ENCODE assay signal across 8 cellular contexts in the genomic region with DNA sequence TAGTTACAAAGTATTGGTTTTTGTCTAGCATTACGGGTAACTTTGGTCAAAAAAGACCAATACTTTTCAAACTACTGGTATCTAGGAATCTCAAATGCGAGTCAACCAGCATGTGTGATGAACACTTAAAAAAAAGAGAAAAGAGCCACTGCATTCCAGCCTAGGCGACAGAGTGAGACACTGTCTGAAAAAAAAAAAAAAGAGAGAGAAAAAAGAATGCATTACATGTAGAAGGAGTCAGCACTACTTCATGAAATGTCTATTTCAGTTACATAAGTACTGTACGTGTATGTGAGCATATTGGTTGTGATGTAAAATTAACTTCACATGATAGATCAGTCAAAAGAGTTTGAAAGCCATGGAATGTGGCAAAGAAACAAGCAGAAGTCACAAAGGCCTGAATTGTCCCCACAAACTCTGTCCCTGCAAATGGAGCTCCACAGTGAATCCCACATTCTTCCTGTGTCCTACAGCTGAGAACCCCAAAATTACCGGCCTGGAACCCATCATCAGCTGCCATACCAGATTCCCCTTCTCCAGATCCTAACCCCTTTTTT. TPM values are rescaled to one million over a fixed set of nuclear protein-coding genes. Genes with fewer than 3 reads are reported as not detected.
DNase-seq lines count a peak whose midpoint lies in the region; ATAC-seq, FAIRE-seq and TF ChIP-seq lines count a peak whose summit lies in the region.

No MANE protein-coding gene starts in this region.

- H2BK15ac ChIP-seq in H9 (ENCODE audit: low read depth, low read length): no peak overlapping the region

- CTCF ChIA-PET in A549 (lab: Yijun Ruan, JAX): interaction anchor here (1.3 to 2.2 kb wide), 2 partner anchors 38 to 86 kb away, joined by 3 to 21 read pairs; partner anchors contain the start of gene SSBP1
- CTCF ChIA-PET in mammary epithelial cell (lab: Charles Lee; ENCODE audit: low non-redundant PET): no interaction called here

- H3K23ac ChIP-seq in H9 (ENCODE audit: insufficient read length, low read depth, low read length): no peak overlapping the region

- no peak for TF ChIP-seq EP300 in A549 (IDR thresholded peaks at IDR 0.05)

- no peak overlapping the region for H2BK20ac ChIP-seq in H9 (ENCODE audit: low read depth, low read length, poor library complexity, severe bottlenecking)

- DNase-seq in A549 (ENCODE audit: low read depth in 1 of 2, low spot score in 1 of 2): no peak
- DNase-seq in H9: no peak
- DNase-seq in mammary epithelial cell: no peak
- DNase-seq in midbrain (lab: John Stamatoyannopoulos, UW): peak; percentile 21
- no peak for DNase-seq in NCI-H2029 treated with DMSO at 0.1 percent for 48 hours (lab: John Stamatoyannopoulos, UW)
- no peak for DNase-seq in RCC 7860 (ENCODE audit: low spot score)
- no peak for DNase-seq in NCI-H1436 treated with DMSO at 0.1 percent for 48 hours (lab: John Stamatoyannopoulos, UW)

- H3K27me3 Mint-ChIP-seq in H9 (ENCODE audit: low read depth): peaks cover 23% of the 10 kb centered on the region

- POLR2A ChIA-PET in A549 (lab: Yijun Ruan, JAX): no interaction called here

- no TSS peak for BruUV-seq in mammary epithelial cell (replicated peaks; lab: Mats Ljungman, UMichigan)

- ATAC-seq in A549 (no peak), GM18873 (IDR thresholded peaks at IDR 0.05; ENCODE audit: low FRiP score, unreplicated experiment) (no peak)

- peak overlapping the region; percentile 88 for H3K4me2 ChIP-seq in A549
- H3K4me2 ChIP-seq in H9 (ENCODE audit: insufficient read depth, insufficient read length, low read length): peak overlapping the region; percentile 89
- H3K4me2 ChIP-seq in mammary epithelial cell (ENCODE audit: insufficient read depth, low read depth, low read length): peak overlapping the region; percentile 78

- H2AFZ ChIP-seq in H9 (ENCODE audit: low read length) (no peak overlapping the region), mammary epithelial cell (ENCODE audit: low read depth, low read length) (peak overlapping the region; percentile 65)

- WGBS in A549 (ENCODE audit: missing lambda C conversion rate): 82% methylated on average over 5 of the region's 5 CpGs
- WGBS in H9 (ENCODE audit: extremely low coverage, insufficient read length, low lambda C conversion rate): no CpG with 5 or more reads among the region's 5 CpGs
- WGBS in mammary epithelial cell (ENCODE audit: low coverage, missing lambda C conversion rate): 60% methylated on average over 4 of the region's 5 CpGs

- H4K8ac ChIP-seq in H9 (replicated peaks; ENCODE audit: insufficient read length, low read depth, low read length): no peak overlapping the region

- H3K23me2 ChIP-seq in H9 (ENCODE audit: insufficient read length, low read depth, low read length, poor library complexity, severe bottlenecking): peaks cover 5% of the 10 kb centered on the region

- H3K9me3 ChIP-seq in A549: no peaks in the 10 kb centered on the region
- H3K9me3 ChIP-seq in H9 (ENCODE audit: control insufficient read depth, low read depth, low read length): no peaks in the 10 kb centered on the region
- H3K9me3 ChIP-seq in mammary epithelial cell (replicated peaks; ENCODE audit: insufficient read depth, low read length): no peaks in the 10 kb centered on the region

- peak overlapping the region; percentile 79 to 87 for H3K4me3 Mint-ChIP-seq in H9

- FAIRE-seq in A549 (lab: Jason Lieb, UNC): no peak
- FAIRE-seq in RCC 7860 (lab: Jason Lieb, UNC): no peak

- H3K36me3 Mint-ChIP-seq in H9 (ENCODE audit: insufficient read depth in 1 of 3, low read depth in 3 of 3): 0 out of 7 replicates have a peak, but pooled peaks cover 0 to 3% (median 0%) of the 10 kb centered on the region in 3 experiments

- no peak overlapping the region for H4K5ac ChIP-seq in H9 (ENCODE audit: insufficient read length, low read depth, low read length)

- no peak overlapping the region for H2BK5ac ChIP-seq in H9 (ENCODE audit: insufficient read length, low read length)

- H3K4me3 ChIP-seq in A549: peak overlapping the region; percentile 85
- H3K4me3 ChIP-seq in mammary epithelial cell (replicated peaks in 1 of 3; ENCODE audit: insufficient read depth in 1 of 3, low read depth in 2 of 3, low read length in 3 of 3): peak overlapping the region in 2 of 3 experiments; percentile 33 to 84

- in situ Hi-C loops in mammary epithelial cell (cut with MboI; ENCODE audit: low sequenced_read_pairs in 2 of 2): no loop called here

- no peak overlapping the region for H2BK120ac ChIP-seq in H9 (ENCODE audit: low read depth, low read length, poor library complexity, severe bottlenecking)

- H4K20me1 ChIP-seq in H9 (ENCODE audit: control insufficient read depth, insufficient read depth, insufficient read length) (no peaks in the 10 kb centered on the region), mammary epithelial cell (ENCODE audit: insufficient read depth, low read length) (no peaks in the 10 kb centered on the region)

- TF ChIP-seq CTCF in A549 (IDR thresholded peaks at IDR 0.05) (no peak), H9 (conservative IDR thresholded peaks at IDR 0.05) (no peak), mammary epithelial cell (conservative IDR thresholded peaks at IDR 0.05 in 1 of 2, IDR thresholded peaks at IDR 0.05 in 1 of 2; ENCODE audit: extremely low read depth in 1 of 2, insufficient read depth in 1 of 2, low read depth in 1 of 2, low read length in 2 of 2) (no peak)

- H3K9ac ChIP-seq in H9 (ENCODE audit: extremely low read depth, insufficient read length, low read length) (no peak overlapping the region), mammary epithelial cell (ENCODE audit: insufficient read depth, low read length) (no peak overlapping the region)

- no peak overlapping the region for H4K91ac ChIP-seq in H9 (ENCODE audit: insufficient read length, low read depth, low read length)

- no peak for TF ChIP-seq POLR2A in A549 (IDR thresholded peaks at IDR 0.05; ENCODE audit: low read length)

- 0 out of 7 replicates have a peak overlapping the region, but pooled peaks of 1 of the 3 experiments have one; percentile 59 for H3K27ac Mint-ChIP-seq in H9

- H3K27ac ChIP-seq in A549: peak overlapping the region in 1 of 2 experiments; percentile 95; a peak in 3 of 6 replicates
- no peak overlapping the region for H3K27ac ChIP-seq in H9 (ENCODE audit: insufficient read length, low read depth, low read length)
- H3K27ac ChIP-seq in mammary epithelial cell (ENCODE audit: insufficient read depth, low read depth, low read length): no peak overlapping the region

- H3K4ac ChIP-seq in H9 (ENCODE audit: low read depth, low read length): no peak overlapping the region

- no peaks in the 10 kb centered on the region for H3K9me3 Mint-ChIP-seq in H9

- H3K18ac ChIP-seq in H9 (ENCODE audit: insufficient read length, low read depth, low read length): no peak overlapping the region

- H3K14ac ChIP-seq in H9 (ENCODE audit: insufficient read depth, low read length): 0 out of 2 replicates have a peak overlapping the region, but pooled peaks have one; percentile 1

- no peak overlapping the region for H2AK5ac ChIP-seq in H9 (ENCODE audit: insufficient read length, low read length)

- peaks cover 2% of the 10 kb centered on the region; the same call in 1 of the 2 replicates for H3K27me3 ChIP-seq in H9 (ENCODE audit: insufficient read depth, low read length)
- no peaks in the 10 kb centered on the region for H3K27me3 ChIP-seq in mammary epithelial cell (ENCODE audit: insufficient read depth, low read length)

- no peaks in the 10 kb centered on the region for H3K36me3 ChIP-seq in mammary epithelial cell (ENCODE audit: insufficient read depth, low read length)

- no peak overlapping the region for H2BK12ac ChIP-seq in H9 (ENCODE audit: insufficient read length, low read depth, low read length)

- H3K79me1 ChIP-seq in H9 (ENCODE audit: insufficient read depth, low read depth, low read length, poor library complexity, severe bottlenecking): no peaks in the 10 kb centered on the region

- H3K56ac ChIP-seq in H9 (ENCODE audit: insufficient read length, low read depth, low read length): no peak overlapping the region

- H3K79me2 ChIP-seq in H9 (ENCODE audit: insufficient read depth, low read length) (no peaks in the 10 kb centered on the region), mammary epithelial cell (ENCODE audit: insufficient read depth, low read length) (peaks cover 11% of the 10 kb centered on the region)

- intact Hi-C loops in mammary epithelial cell (cut with micrococcal nuclease): loop anchor here (2.0 kb wide), 1 partner anchor 24 kb away; no protein-coding TSS in a partner anchor

- H3K4me1 Mint-ChIP-seq in H9: peaks cover 67% of the 10 kb centered on the region in 2 experiments

- H3K4me1 ChIP-seq in A549: peaks cover 81% of the 10 kb centered on the region
- H3K4me1 ChIP-seq in H9 (ENCODE audit: insufficient read depth, low read length): peaks cover 4% of the 10 kb centered on the region
- peaks cover 17% of the 10 kb centered on the region for H3K4me1 ChIP-seq in mammary epithelial cell (ENCODE audit: insufficient read depth, low read length)

- TF ChIP-seq RAD21 in A549 (conservative IDR thresholded peaks at IDR 0.05 in 1 of 2, IDR thresholded peaks at IDR 0.05 in 1 of 2): no peak

- dilution Hi-C loops in mammary epithelial cell (cut with HindIII; ENCODE audit: low sequenced_read_pairs): no loop called here

- H3T11ph ChIP-seq in H9 (ENCODE audit: low read length): no peak overlapping the region

RNA-seq across cellular contexts. Expression of gene DENND11, which starts 1.6 kb away (rescaled TPM):
- 11.5 and 16.5 TPM in 2 replicates for polyA plus RNA-seq in A549 (2011; rRNA removed)
- 2.9 and 3.3 TPM in 2 replicates for polyA plus RNA-seq in A549 (2012; cell fraction: cytosol; rRNA removed)
- 5.8 and 9.6 TPM in 2 replicates for polyA plus RNA-seq in A549 (2012; cell fraction: nucleus; rRNA removed)
- polyA plus RNA-seq in A549 (2017; fragmentation: RNase III; extraction: RNeasy Plus Mini Kit Qiagen cat#74134 plus additional on column Dnase treatment): 7.1 to 7.6 TPM (median 7.5 TPM) in 3 replicates
- 14.3 and 20.5 TPM in 2 replicates for polyA minus RNA-seq in A549 (2011; rRNA and poly(A)+ RNA removed)
- 21.2 and 21.9 TPM in 2 replicates for total RNA-seq in H9 (2021)
- total RNA-seq in mammary epithelial cell: 10 to 100 TPM in 1 of 2 donors, 1 to 10 TPM in 1; 8.0 to 15.8 TPM
- polyA plus RNA-seq in mammary epithelial cell: 2.8 TPM
- polyA minus RNA-seq in mammary epithelial cell: 6.9 TPM

RNA-seq across cellular contexts. Expression of gene WEE2, which starts 7.8 kb away (rescaled TPM):
- polyA plus RNA-seq in A549 (2011; rRNA removed) (not detected in 2 replicates), A549 (2017; fragmentation: RNase III; extraction: RNeasy Plus Mini Kit Qiagen cat#74134 plus additional on column Dnase treatment) (not detected in 3 replicates), mammary epithelial cell (not detected)
- polyA plus RNA-seq in A549 (2012; cell fraction: cytosol; rRNA removed): not detected in 2 replicates
- not detected in 2 replicates for polyA plus RNA-seq in A549 (2012; cell fraction: nucleus; rRNA removed)
- 0.41 TPM in 1 of 2 replicates, not detected in the other for polyA minus RNA-seq in A549 (2011; rRNA and poly(A)+ RNA removed)
- total RNA-seq in H9 (2021) (not detected in 2 replicates), mammary epithelial cell (not detected)
- not detected for polyA minus RNA-seq in mammary epithelial cell

RNA-seq across cellular contexts. Expression of gene SSBP1, which starts 37.8 kb away (rescaled TPM):
- 237 and 368 TPM in 2 replicates for polyA plus RNA-seq in A549 (2011; rRNA removed)
- polyA plus RNA-seq in A549 (2012; cell fraction: cytosol; rRNA removed): 118 and 164 TPM in 2 replicates
- polyA plus RNA-seq in A549 (2012; cell fraction: nucleus; rRNA removed): 42.8 and 64.9 TPM in 2 replicates
- polyA plus RNA-seq in A549 (2017; fragmentation: RNase III; extraction: RNeasy Plus Mini Kit Qiagen cat#74134 plus additional on column Dnase treatment): 430 to 464 TPM (median 453 TPM) in 3 replicates
- polyA minus RNA-seq in A549 (2011; rRNA and poly(A)+ RNA removed): 45.7 and 51.1 TPM in 2 replicates
- total RNA-seq in H9 (2021): 252 and 266 TPM in 2 replicates
- total RNA-seq in mammary epithelial cell: 100 to 1,000 TPM in 1 of 2 donors, 10 to 100 TPM in 1; 81.0 to 163 TPM
- polyA plus RNA-seq in mammary epithelial cell: 149 TPM
- polyA minus RNA-seq in mammary epithelial cell: 145 TPM
